25 cellular contexts compared by ENCODE assay signal in genomic region chr10:27312854-27313253, GRCh38.
"Had no signal": no experiment of that assay in that cellular context is flagged by ENCODE, and none has a peak within 500 bp of the region (broad histone marks: within the 10 kb centered on the region; RNA-seq: fewer than 3 reads in every experiment).

No MANE protein-coding gene starts in this region.

- ATAC-seq: activated CD8-positive, alpha-beta T cell treated with anti-CD3 and anti-CD28 coated beads for 36 hours; activated T-cell treated with anti-CD3 and anti-CD28 coated beads, Interleukin-2, amount 50 U/mL, for 4 hours; effector memory CD8-positive, alpha-beta T cell had no signal

- H3K9me3 Mint-ChIP-seq: activated CD8-positive, alpha-beta T cell treated with anti-CD3 and anti-CD28 coated beads for 36 hours; activated naive CD4-positive, alpha-beta T cell treated with anti-CD3 and anti-CD28 coated beads, Interleukin-2, amount 10 ng/mL, durations not matched to agents 7 days and 5 days; activated T-cell treated with anti-CD3 and anti-CD28 coated beads, Interleukin-2, amount 50 U/mL, for 4 hours; activated T-helper 2 cell treated with anti-CD3 and anti-CD28 coated beads, Interferon-gamma antibody, Interleukin-2, Interleukin-4, amounts not matched to agents 10 μg/mL and 5 μg/mL and 100 μg/mL, durations not matched to agents 14 hours and 24 hours and 36 hours; brain; effector memory CD8-positive, alpha-beta T cell had no signal

- H3K4me1 Mint-ChIP-seq: activated naive CD4-positive, alpha-beta T cell treated with anti-CD3 and anti-CD28 coated beads, Interleukin-2, amount 10 ng/mL, durations not matched to agents 7 days and 5 days; brain had no signal

- H3K4me1 ChIP-seq: ascending aorta, breast epithelium, colonic mucosa had no signal

- H3K9me3 ChIP-seq: ascending aorta, breast epithelium, colonic mucosa had no signal

- H3K27me3 ChIP-seq: ascending aorta, breast epithelium, cardiac muscle cell, colonic mucosa had no signal

- DNase-seq: activated CD4-positive, alpha-beta T cell treated with anti-CD3 and anti-CD28 coated beads for 4 hours; activated CD4-positive, alpha-beta T cell treated with anti-CD3 and anti-CD28 coated beads, Interleukin-2, amount 50 U/mL, for 1 hour; activated CD4-positive, alpha-beta T cell treated with anti-CD3 and anti-CD28 coated beads, Interleukin-2, amount 50 U/mL, for 48 hours; activated CD4-positive, CD25-positive, alpha-beta regulatory T cell; activated CD4-positive, CD25-positive, alpha-beta regulatory T cell treated with anti-CD3 and anti-CD28 coated beads, Interleukin-2, amount 50 U/mL, for 72 hours; activated CD8-positive, alpha-beta memory T cell treated with anti-CD3 and anti-CD28 coated beads for 24 hours; activated CD8-positive, alpha-beta T cell treated with anti-CD3 and anti-CD28 coated beads for 36 hours; activated effector memory CD4-positive, alpha-beta T cell treated with anti-CD3 and anti-CD28 coated beads, Interleukin-2, amount 50 U/mL, for 16 hours; activated naive CD4-positive, alpha-beta T cell treated with anti-CD3 and anti-CD28 coated beads, Interleukin-2, amount 10 ng/mL, durations not matched to agents 7 days and 5 days; activated T-cell treated with anti-CD3 and anti-CD28 coated beads, Interleukin-2, amount 50 U/mL, for 4 hours; central memory CD4-positive, alpha-beta T cell; cerebellar nuclear complex; colonic mucosa; dermis blood vessel endothelial cell; effector CD4-positive, alpha-beta T cell; effector memory CD8-positive, alpha-beta T cell; foreskin fibroblast; head of caudate nucleus had no signal

- H3K36me3 ChIP-seq: ascending aorta, breast epithelium, cardiac muscle cell, colonic mucosa had no signal

- H3K4me3 Mint-ChIP-seq: activated CD8-positive, alpha-beta T cell treated with anti-CD3 and anti-CD28 coated beads for 36 hours; activated naive CD4-positive, alpha-beta T cell treated with anti-CD3 and anti-CD28 coated beads, Interleukin-2, amount 10 ng/mL, durations not matched to agents 7 days and 5 days; activated naive CD8-positive, alpha-beta T cell; activated T-cell treated with anti-CD3 and anti-CD28 coated beads, Interleukin-2, amount 50 U/mL, for 4 hours; brain; effector memory CD8-positive, alpha-beta T cell had no signal

- H3K36me3 Mint-ChIP-seq: activated naive CD4-positive, alpha-beta T cell treated with anti-CD3 and anti-CD28 coated beads, Interleukin-2, amount 10 ng/mL, durations not matched to agents 7 days and 5 days; brain had no signal

- H3K4me3 ChIP-seq: ascending aorta, breast epithelium, cardiac muscle cell, colonic mucosa had no signal

- H3K27ac ChIP-seq: ascending aorta, breast epithelium, cardiac muscle cell, colonic mucosa, epithelial cell of prostate had no signal

- H3K27ac Mint-ChIP-seq: activated CD8-positive, alpha-beta T cell treated with anti-CD3 and anti-CD28 coated beads for 36 hours; activated naive CD4-positive, alpha-beta T cell treated with anti-CD3 and anti-CD28 coated beads, Interleukin-2, amount 10 ng/mL, durations not matched to agents 7 days and 5 days; activated naive CD8-positive, alpha-beta T cell; activated T-helper 2 cell treated with anti-CD3 and anti-CD28 coated beads, Interferon-gamma antibody, Interleukin-2, Interleukin-4, amounts not matched to agents 10 μg/mL and 5 μg/mL and 100 μg/mL, durations not matched to agents 14 hours and 24 hours and 36 hours; brain; effector memory CD8-positive, alpha-beta T cell had no signal
